ENCODE assay signal across 1 cellular context in genomic region chr10:6394084-6394483, GRCh38.
TF ChIP-seq lines count a peak whose summit lies in the region.

No MANE protein-coding gene starts in this region.

TF ChIP-seq in GM12878, 131 proteins besides CTCF, POLR2A, EP300 and RAD21 (continued from another document):
- TF ChIP-seq ZBTB4 (CRISPR knock-in tag; IDR thresholded peaks at IDR 0.05) = no peak
- no peak for TF ChIP-seq ZNF592 (IDR thresholded peaks at IDR 0.05)
- no peak for TF ChIP-seq EED (IDR thresholded peaks at IDR 0.05; ENCODE audit: low read depth)
- no peak for TF ChIP-seq ZNF384 (IDR thresholded peaks at IDR 0.05; ENCODE audit: borderline replicate concordance, low read depth, low read length)
- TF ChIP-seq MYC (IDR thresholded peaks at IDR 0.05; ENCODE audit: insufficient read depth, insufficient read length, insufficient replicate concordance, low read length, severe bottlenecking) = no peak
